ENCODE assay signal across 2 cellular contexts in genomic region chr4:73251384-73251783, GRCh38.
TF ChIP-seq lines count a peak whose summit lies in the region.

No MANE protein-coding gene starts in this region.

TF ChIP-seq in HCT116, 20 proteins besides CTCF, POLR2A, EP300 and RAD21:
- TF ChIP-seq JUND (IDR thresholded peaks at IDR 0.05) (no peak), ZFX (IDR thresholded peaks at IDR 0.05) (no peak), ZNF274 (IDR thresholded peaks at IDR 0.05; ENCODE audit: low read depth, low read length) (no peak), EZH2 (IDR thresholded peaks at IDR 0.05) (no peak), CBX3 (IDR thresholded peaks at IDR 0.05; ENCODE audit: low read depth) (no peak), SRF (IDR thresholded peaks at IDR 0.05; ENCODE audit: low read depth) (no peak), SP1 (IDR thresholded peaks at IDR 0.05; ENCODE audit: low read depth) (no peak), ELF1 (IDR thresholded peaks at IDR 0.05; ENCODE audit: borderline replicate concordance, low read depth) (no peak), TCF7L2 (IDR thresholded peaks at IDR 0.05; ENCODE audit: borderline replicate concordance, extremely low read depth, insufficient read depth, insufficient read length) (no peak), EGR1 (IDR thresholded peaks at IDR 0.05; ENCODE audit: low read depth) (no peak), MAX (IDR thresholded peaks at IDR 0.05) (no peak), FOSL1 (IDR thresholded peaks at IDR 0.05; ENCODE audit: low read depth) (no peak), POLR2AphosphoS5 (IDR thresholded peaks at IDR 0.05; ENCODE audit: low read depth, low read length) (no peak), REST (IDR thresholded peaks at IDR 0.05; ENCODE audit: low read depth) (no peak), SIN3A (IDR thresholded peaks at IDR 0.05; ENCODE audit: low read depth) (no peak), ZBTB33 (IDR thresholded peaks at IDR 0.05; ENCODE audit: extremely low read depth, insufficient replicate concordance, low read length) (no peak), EZH2phosphoT487 (IDR thresholded peaks at IDR 0.05; ENCODE audit: borderline replicate concordance) (no peak), YY1 (IDR thresholded peaks at IDR 0.05; ENCODE audit: extremely low read depth, insufficient replicate concordance, low read depth, low read length) (no peak), CEBPB (IDR thresholded peaks at IDR 0.05; ENCODE audit: low read depth) (no peak)

TF ChIP-seq in H1, 55 proteins besides CTCF, POLR2A, EP300 and RAD21:
- TF ChIP-seq ZNF274 (IDR thresholded peaks at IDR 0.05; ENCODE audit: borderline replicate concordance, extremely low read depth, low read length) (no peak), TBP (IDR thresholded peaks at IDR 0.05; ENCODE audit: low read depth, low read length) (no peak), POU5F1 (IDR thresholded peaks at IDR 0.05; ENCODE audit: low read depth, low read length) (no peak), CEBPB (IDR thresholded peaks at IDR 0.05; ENCODE audit: low read depth, low read length) (no peak), CBX5 (IDR thresholded peaks at IDR 0.05; ENCODE audit: low read depth, low read length) (no peak), ATF3 (IDR thresholded peaks at IDR 0.05; ENCODE audit: insufficient read depth, low read depth, low read length) (no peak), SP1 (IDR thresholded peaks at IDR 0.05; ENCODE audit: low read depth, low read length) (no peak), RFX5 (IDR thresholded peaks at IDR 0.05; ENCODE audit: borderline replicate concordance, low read depth, low read length) (no peak), KDM5A (IDR thresholded peaks at IDR 0.05; ENCODE audit: low read length) (no peak), JUND (IDR thresholded peaks at IDR 0.05; ENCODE audit: low read length) (no peak), RBBP5 (IDR thresholded peaks at IDR 0.05; ENCODE audit: borderline replicate concordance, low read depth, low read length) (no peak), HDAC2 (IDR thresholded peaks at IDR 0.05; ENCODE audit: borderline replicate concordance in 1 of 2, low read depth in 2 of 2, low read length in 2 of 2) (no peak)
